28 cellular contexts compared by ENCODE assay signal in genomic region chr4:58522765-58523382, GRCh38.
"Had no signal": no experiment of that assay in that cellular context is flagged by ENCODE, and none has a peak within 500 bp of the region (broad histone marks: within the 10 kb centered on the region; RNA-seq: fewer than 3 reads in every experiment).

No MANE protein-coding gene starts in this region.

- H3K4me3 ChIP-seq: neural progenitor cell, ovary, psoas muscle, skin epidermis, smooth muscle cell, spleen, suprapubic skin, testis, tibial artery, transverse colon, upper lobe of right lung, uterus had no signal

- H3K27ac ChIP-seq: neural progenitor cell, ovary, parathyroid adenoma, psoas muscle, skin epidermis, spleen, suprapubic skin, testis, tibial artery, transverse colon, upper lobe of right lung, uterus had no signal

- H3K4me1 ChIP-seq: neural progenitor cell, parathyroid adenoma, psoas muscle, spleen, suprapubic skin, testis, tibial artery, transverse colon, upper lobe of right lung, uterus had no signal

- H3K27me3 ChIP-seq: neural progenitor cell, ovary, spleen, suprapubic skin, testis, tibial artery, transverse colon, upper lobe of right lung, uterus had no signal

- ATAC-seq: natural killer cell; psoas muscle; right cardiac atrium; sciatic nerve; stimulated activated memory B cell treated with anti-CD40 and anti-IgM and Interleukin-4, amounts not matched to agents 10 μg/mL and 1 μg/mL and 100 μg/mL, for 72 hours; stimulated activated naive CD8-positive, alpha-beta T cell treated with anti-CD3 and anti-CD28 coated beads, Interleukin-15, amount 100 ng/mL, for 72 hours; stimulated activated naive CD8-positive, alpha-beta T cell treated with anti-CD3 and anti-CD28 coated beads, Interleukin-15, Interleukin-2, amounts not matched to agents 100 U/mL and 50 U/mL, for 24 hours; upper lobe of right lung had no signal

- H3K9me3 ChIP-seq: ovary, psoas muscle, spleen, suprapubic skin, testis, tibial artery, transverse colon, upper lobe of right lung, uterus had no signal

- H3K9ac ChIP-seq: neural progenitor cell, parathyroid adenoma had no signal

- H3K79me2 ChIP-seq: parathyroid adenoma had no signal

- H2AFZ ChIP-seq: neural progenitor cell, parathyroid adenoma had no signal

- H3K4me2 ChIP-seq: neural progenitor cell, smooth muscle cell had no signal

- DNase-seq: natural killer cell; occipital lobe; ovary; posterior cingulate gyrus; psoas muscle; right cardiac atrium; spleen; stimulated activated CD4-positive, alpha-beta T cell treated with anti-CD3 and anti-CD28 coated beads, Interleukin-12 subunit alpha, Interleukin-12 subunit beta, amount 100 ng/mL, for 4 hours; stimulated activated CD4-positive, alpha-beta T cell treated with anti-CD3 and anti-CD28 coated beads, Interleukin-1b, Interleukin-23, amount 100 ng/mL, for 48 hours; stimulated activated CD4-positive, alpha-beta T cell treated with anti-CD3 and anti-CD28 coated beads, Interleukin-4, amount 100 ng/mL, for 1 hour; stimulated activated CD4-positive, alpha-beta T cell treated with anti-CD3 and anti-CD28 coated beads, Interleukin-4, amount 100 ng/mL, for 4 hours; stimulated activated CD8-positive, alpha-beta memory T cell treated with anti-CD3 and anti-CD28 coated beads, Interleukin-4, amount 100 ng/mL, for 48 hours; stimulated activated naive CD4-positive, alpha-beta T cell; stimulated activated naive CD8-positive, alpha-beta T cell treated with anti-CD3 and anti-CD28 coated beads, Interleukin-15, amount 100 ng/mL, for 72 hours; stimulated activated naive CD8-positive, alpha-beta T cell treated with anti-CD3 and anti-CD28 coated beads, Interleukin-15, Interleukin-2, amounts not matched to agents 100 U/mL and 50 U/mL, for 24 hours; substantia nigra; testis; tibial artery; transverse colon; upper lobe of right lung; uterus had no signal

- H3K36me3 ChIP-seq: neural progenitor cell, ovary, spleen, suprapubic skin, tibial artery, transverse colon, upper lobe of right lung, uterus had no signal
